Comparison of ENCODE assay signal across 8 cellular contexts in genomic region chr5:141604318-141604717, GRCh38. TPM values are rescaled to one million over a fixed set of nuclear protein-coding genes. Genes with fewer than 3 reads are reported as not detected.
DNase-seq lines count a peak whose midpoint lies in the region; ATAC-seq and TF ChIP-seq lines count a peak whose summit lies in the region.

No MANE protein-coding gene starts in this region.

- DNase-seq in NCI-H748 (lab: John Stamatoyannopoulos, UW; ENCODE audit: unreplicated experiment) (peak; percentile 2), NCI-H748 treated with DMSO at 0.1 percent for 48 hours (lab: John Stamatoyannopoulos, UW) (no peak), Peyer's patch (peak in 2 of 3 donors; percentile 47 to 78), mucosa of gallbladder (ENCODE audit: low spot score) (peak; percentile 48), NCI-H524 treated with DMSO at 0.1 percent for 48 hours (lab: John Stamatoyannopoulos, UW) (no peak)

- no peak for TF ChIP-seq POLR2A in Peyer's patch (IDR thresholded peaks at IDR 0.05)

- H3K4me3 Mint-ChIP-seq in dendritic cell treated with granulocyte-macrophage colony-stimulating factor and Interleukin-4, amounts not matched to agents 40 ng/mL and 50 ng/mL, for 4 days = peak overlapping the region; percentile 61

- peak overlapping the region; percentile 96 for H3K27ac Mint-ChIP-seq in dendritic cell treated with granulocyte-macrophage colony-stimulating factor and Interleukin-4, amounts not matched to agents 40 ng/mL and 50 ng/mL, for 4 days

- no peaks in the 10 kb centered on the region for H3K27me3 Mint-ChIP-seq in dendritic cell treated with granulocyte-macrophage colony-stimulating factor and Interleukin-4, amounts not matched to agents 40 ng/mL and 50 ng/mL, for 4 days

- no peak for TF ChIP-seq CTCF in Peyer's patch (IDR thresholded peaks at IDR 0.05)

- H3K36me3 ChIP-seq in Peyer's patch = no peaks in the 10 kb centered on the region

- no peaks in the 10 kb centered on the region for H3K9me3 Mint-ChIP-seq in dendritic cell treated with granulocyte-macrophage colony-stimulating factor and Interleukin-4, amounts not matched to agents 40 ng/mL and 50 ng/mL, for 4 days

- ATAC-seq in HG02884 (IDR thresholded peaks at IDR 0.05; ENCODE audit: unreplicated experiment) (no peak), HG03342 (IDR thresholded peaks at IDR 0.05; ENCODE audit: unreplicated experiment) (no peak)

- no peaks in the 10 kb centered on the region for H3K27me3 ChIP-seq in Peyer's patch

- no peak overlapping the region for H3K4me3 ChIP-seq in Peyer's patch

- H3K9me3 ChIP-seq in Peyer's patch = no peaks in the 10 kb centered on the region

- peak overlapping the region; percentile 46 to 72 (median 58) for H3K27ac ChIP-seq in Peyer's patch

- H3K4me1 Mint-ChIP-seq in dendritic cell treated with granulocyte-macrophage colony-stimulating factor and Interleukin-4, amounts not matched to agents 40 ng/mL and 50 ng/mL, for 4 days (ENCODE audit: low read depth) = peaks cover 67% of the 10 kb centered on the region

- peaks cover 14% of the 10 kb centered on the region for H3K36me3 Mint-ChIP-seq in dendritic cell treated with granulocyte-macrophage colony-stimulating factor and Interleukin-4, amounts not matched to agents 40 ng/mL and 50 ng/mL, for 4 days (ENCODE audit: low read depth)

- peaks cover 0 to 39% (median 15%) of the 10 kb centered on the region in 4 donors for H3K4me1 ChIP-seq in Peyer's patch

- intact Hi-C loops in dendritic cell treated with granulocyte-macrophage colony-stimulating factor and Interleukin-4, amounts not matched to agents 40 ng/mL and 50 ng/mL, for 4 days (cut with micrococcal nuclease) = loop anchor here (2.0 kb wide), 1 partner anchor 14 kb away; the partner anchor contains the start of gene DIAPH1

RNA-seq across cellular contexts. Expression of gene DIAPH1, which starts 14.5 kb away (rescaled TPM):
- total RNA-seq in Peyer's patch (100 to 1,000 TPM in 2 of 4 donors, 10 to 100 TPM in 2; 98.2 to 115 (median 102) TPM), mucosa of gallbladder (85.9 TPM)

RNA-seq across cellular contexts. Expression of gene HDAC3, which starts 32.3 kb away (rescaled TPM):
- total RNA-seq in Peyer's patch (10 to 100 TPM; 31.2 to 55.6 (median 47.9) TPM), mucosa of gallbladder (43.3 TPM)

RNA-seq across cellular contexts. Expression of gene RELL2, which starts 32.5 kb away (rescaled TPM):
- total RNA-seq in Peyer's patch (10 to 100 TPM in 3 of 4 donors, 1 to 10 TPM in 1; 8.0 to 13.2 (median 10.6) TPM), mucosa of gallbladder (10.2 TPM)

RNA-seq across cellular contexts. Expression of gene FCHSD1, which starts 46.9 kb away (rescaled TPM):
- total RNA-seq in Peyer's patch = 100 to 1,000 TPM in 1 of 4 donors, 10 to 100 TPM in 3; 19.8 to 116 (median 45.7) TPM
- 62.0 TPM for total RNA-seq in mucosa of gallbladder

Comparison
In these comparisons a context has a peak if more than half of its experiments do, and no peak if none do; other contexts are left out.
1. DNase-seq: peak in NCI-H748 (single experiment), Peyer's patch (2 of 3) and mucosa of gallbladder (single experiment); none in NCI-H748 treated with DMSO at 0.1 percent for 48 hours (single experiment) and NCI-H524 treated with DMSO at 0.1 percent for 48 hours (single experiment).